12 cellular contexts compared by ENCODE assay signal in the genomic region with DNA sequence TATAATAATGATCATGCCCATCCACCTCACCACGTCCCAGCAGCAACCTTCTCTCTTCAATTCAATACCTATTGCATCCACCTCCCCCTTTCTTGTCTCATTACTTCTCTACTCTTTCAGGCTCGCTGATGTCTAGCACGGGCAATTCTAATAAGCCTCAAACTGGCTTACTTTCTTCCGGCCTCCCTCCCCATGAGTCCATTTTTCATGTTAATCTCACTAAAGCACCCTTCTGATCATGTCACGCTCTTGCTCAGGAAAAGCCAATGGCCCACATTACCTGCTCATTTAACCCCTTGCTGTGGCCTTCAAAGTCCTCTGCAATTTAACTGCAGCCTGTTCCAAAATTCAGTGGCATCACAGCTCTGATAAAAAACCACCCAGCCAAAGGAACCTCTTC.
DNase-seq lines count a peak whose midpoint lies in the region; ATAC-seq and TF ChIP-seq lines count a peak whose summit lies in the region.
"Had no signal": no experiment of that assay in that cellular context is flagged by ENCODE, and none has a peak within 500 bp of the region (broad histone marks: within the 10 kb centered on the region; RNA-seq: fewer than 3 reads in every experiment).

No MANE protein-coding gene starts in this region.

- no peak for ATAC-seq in natural killer cell
- no peak for ATAC-seq in natural killer cell treated with Interleukin-12 subunit alpha and Interleukin-12 subunit beta and Interleukin-15 and Interleukin-18, amount 100 ng/mL, for 72 hours

- intact Hi-C loops in natural killer cell (cut with micrococcal nuclease) = no loop called here

- TF ChIP-seq CTCF in natural killer cell (IDR thresholded peaks at IDR 0.05) = no peak

- H3K27me3 Mint-ChIP-seq in natural killer cell (ENCODE audit: low read depth in 2 of 2) = no peaks in the 10 kb centered on the region
- no peaks in the 10 kb centered on the region for H3K27me3 Mint-ChIP-seq in natural killer cell treated with Interleukin-12 subunit alpha and Interleukin-12 subunit beta and Interleukin-15 and Interleukin-18, amount 100 ng/mL, for 72 hours

- no peaks in the 10 kb centered on the region for H3K9me3 Mint-ChIP-seq in natural killer cell
- peaks cover 7% of the 10 kb centered on the region for H3K9me3 Mint-ChIP-seq in natural killer cell treated with Interleukin-12 subunit alpha and Interleukin-12 subunit beta and Interleukin-15 and Interleukin-18, amount 100 ng/mL, for 72 hours

- peak overlapping the region; percentile 59 to 67 for H3K27ac Mint-ChIP-seq in natural killer cell
- H3K27ac Mint-ChIP-seq in natural killer cell treated with Interleukin-12 subunit alpha and Interleukin-12 subunit beta and Interleukin-15 and Interleukin-18, amount 100 ng/mL, for 72 hours = peak overlapping the region in 1 of 2 donors; percentile 1

- H3K4me1 Mint-ChIP-seq in natural killer cell = peaks cover 61 to 70% of the 10 kb centered on the region in 2 donors
- peaks cover 29 to 46% of the 10 kb centered on the region in 2 donors for H3K4me1 Mint-ChIP-seq in natural killer cell treated with Interleukin-12 subunit alpha and Interleukin-12 subunit beta and Interleukin-15 and Interleukin-18, amount 100 ng/mL, for 72 hours (ENCODE audit: low read depth in 2 of 2)

- H3K4me3 Mint-ChIP-seq in natural killer cell = no peak overlapping the region
- no peak overlapping the region for H3K4me3 Mint-ChIP-seq in natural killer cell treated with Interleukin-12 subunit alpha and Interleukin-12 subunit beta and Interleukin-15 and Interleukin-18, amount 100 ng/mL, for 72 hours

- DNase-seq in natural killer cell = no peak
- no peak for DNase-seq in natural killer cell treated with Interleukin-12 subunit alpha and Interleukin-12 subunit beta and Interleukin-15 and Interleukin-18, amount 100 ng/mL, for 72 hours (ENCODE audit: low spot score)
- peak; percentile 17 for DNase-seq in iPS DF 19.7 (ENCODE audit: low read depth, low spot score)
- DNase-seq in left kidney (ENCODE audit: low read depth, low spot score) = peak; percentile 15
- DNase-seq in NCI-H1092 (lab: John Stamatoyannopoulos, UW) = no peak
- DNase-seq in SW 1271 (lab: John Stamatoyannopoulos, UW) = no peak
- no peak for DNase-seq in NCI-H1694 (lab: John Stamatoyannopoulos, UW)
- DNase-seq: 8988T, AML-193, DMS53, GF-D8, H7 had no signal

- no peaks in the 10 kb centered on the region for H3K36me3 Mint-ChIP-seq in natural killer cell
- peaks cover 8% of the 10 kb centered on the region for H3K36me3 Mint-ChIP-seq in natural killer cell treated with Interleukin-12 subunit alpha and Interleukin-12 subunit beta and Interleukin-15 and Interleukin-18, amount 100 ng/mL, for 72 hours

Comparison
In these comparisons a context has a peak if more than half of its experiments do, and no peak if none do; other contexts are left out.
1. DNase-seq: peak in iPS DF 19.7 (single experiment) and left kidney (single experiment); none in natural killer cell (single experiment), natural killer cell treated with Interleukin-12 subunit alpha and Interleukin-12 subunit beta and Interleukin-15 and Interleukin-18, amount 100 ng/mL, for 72 hours (single experiment), NCI-H1092 (single experiment), SW 1271 (0 of 2) and NCI-H1694 (single experiment).